Comparison of ENCODE assay signal across 8 cellular contexts in genomic region chr16:24036614-24037013, GRCh38.
DNase-seq lines count a peak whose midpoint lies in the region; ATAC-seq, FAIRE-seq and TF ChIP-seq lines count a peak whose summit lies in the region.

No MANE protein-coding gene starts in this region.

- peaks cover 8% of the 10 kb centered on the region for H3K4me1 ChIP-seq in GM12878 (ENCODE audit: control insufficient read depth, insufficient read depth, low read length)

- 28% methylated on average over 8 of the region's 8 CpGs for WGBS in GM12878 (ENCODE audit: insufficient coverage, insufficient replicate concordance, low lambda C conversion rate, missing lambda C conversion rate)

- intact Hi-C loops in GM12878 (cut with micrococcal nuclease; ENCODE audit: unreplicated experiment) = loop anchor here (1.0 kb wide), 4 partner anchors 194 to 301 kb away; no protein-coding TSS in a partner anchor

- POLR2A ChIA-PET in GM12878 (lab: Charles Lee) = interaction anchor here (0.5 to 1.0 kb wide), 2 partner anchors 26 to 195 kb away, joined by 4 to 5 read pairs; no protein-coding TSS in a partner anchor

- FAIRE-seq in GM12878 (lab: Jason Lieb, UNC) = peak; percentile 95

- TF ChIP-seq EP300 in GM12878 (IDR thresholded peaks at IDR 0.05; ENCODE audit: borderline replicate concordance in 1 of 2, control insufficient read depth in 1 of 2, low read depth in 2 of 2, low read length in 2 of 2) = no peak

- H3K36me3 ChIP-seq in SK-N-MC (ENCODE audit: insufficient read depth, low read length) (peaks cover 59% of the 10 kb centered on the region), GM12878 (ENCODE audit: control insufficient read depth in 2 of 2, insufficient read depth in 2 of 2, low read length in 1 of 2) (peaks cover 34 to 36% of the 10 kb centered on the region in 2 experiments)

- TF ChIP-seq CTCF in GM12878 (IDR thresholded peaks at IDR 0.05 in 2 of 3, conservative IDR thresholded peaks at IDR 0.05 in 1 of 3; ENCODE audit: control insufficient read depth in 2 of 3, extremely low read depth in 1 of 3, insufficient read depth in 1 of 3, low read depth in 3 of 3, low read length in 3 of 3) = peak; percentile 68 to 81 (median 72); a peak in 5 of 6 replicates

- no peak for TF ChIP-seq POLR2A in GM12878 (IDR thresholded peaks at IDR 0.05; ENCODE audit: low read depth, low read length)

- H3K79me2 ChIP-seq in GM12878 (ENCODE audit: control insufficient read depth, insufficient read depth, low read length) = no peaks in the 10 kb centered on the region; the same call in 1 of the 2 replicates

- DNase-seq in DMS79 (lab: John Stamatoyannopoulos, UW) = peak; percentile 20
- DNase-seq in HT1080 (ENCODE audit: low read depth) = peak; percentile 37
- peak; percentile 92 for DNase-seq in SK-N-MC (ENCODE audit: low read depth, low spot score)
- no peak for DNase-seq in GM12878 (ENCODE audit: low read depth, low spot score)
- peak; percentile 78 for DNase-seq in iPS-NIHi11 (ENCODE audit: low spot score)
- peak; percentile 45 for DNase-seq in stimulated activated CD4-positive, alpha-beta T cell treated with anti-CD3 and anti-CD28 coated beads, Interleukin-15, amount 100 ng/mL, for 24 hours

- RAD21 ChIA-PET in GM12878 (lab: Charles Lee; ENCODE audit: unreplicated experiment) = interaction anchor here (0.6 to 2.9 kb wide), 8 partner anchors 21 to 468 kb away, joined by 3 to 30 read pairs (median 6); no protein-coding TSS in a partner anchor

- peak; percentile 88 for TF ChIP-seq RAD21 in GM12878 (IDR thresholded peaks at IDR 0.05; ENCODE audit: insufficient read depth, low read depth, low read length)

- CTCF ChIA-PET in GM12878 (lab: Yijun Ruan, JAX) = interaction anchor here (0.8 to 5.4 kb wide), 17 partner anchors 11 to 468 kb away, joined by 3 to 125 read pairs (median 4); partner anchors contain the start of gene PLK1

- H3K4me3 ChIP-seq in SK-N-MC (peak overlapping the region; percentile 63), GM12878 (no peak overlapping the region)

- peak; percentile 69 for ATAC-seq in GM12878
- no peak for ATAC-seq in HG03442 (IDR thresholded peaks at IDR 0.05; ENCODE audit: unreplicated experiment)
- no peak for ATAC-seq in HG03175 (IDR thresholded peaks at IDR 0.05; ENCODE audit: unreplicated experiment)

- no peak overlapping the region for H2AFZ ChIP-seq in GM12878 (ENCODE audit: control insufficient read depth, low read depth, low read length)

- H3K4me2 ChIP-seq in GM12878 (ENCODE audit: control insufficient read depth, insufficient read depth) = no peak overlapping the region

- H3K27me3 ChIP-seq in GM12878 (replicated peaks in 1 of 2; ENCODE audit: control insufficient read depth in 2 of 2, insufficient read depth in 2 of 2, low read length in 1 of 2) = no peaks in the 10 kb centered on the region

- no TSS peak for BruUV-seq in GM12878 (replicated peaks; lab: Mats Ljungman, UMichigan)

- in situ Hi-C loops in GM12878 (cut with MboI) = no loop called here

- H3K9ac ChIP-seq in SK-N-MC (ENCODE audit: insufficient read length) (peak overlapping the region; percentile 71), GM12878 (ENCODE audit: control insufficient read depth, insufficient read depth, low read length) (no peak overlapping the region)

- SMC1A ChIA-PET in GM12878 (lab: Charles Lee; ENCODE audit: uncharacterized antibody, unreplicated experiment) = interaction anchor here (0.6 to 5.5 kb wide), 16 partner anchors 9 to 240 kb away, joined by 3 to 70 read pairs (median 3); no protein-coding TSS in a partner anchor

- H3K27ac ChIP-seq in SK-N-MC = peak overlapping the region; percentile 98
- H3K27ac ChIP-seq in GM12878 (ENCODE audit: control insufficient read depth, insufficient read depth) = no peak overlapping the region

- H4K20me1 ChIP-seq in GM12878 (ENCODE audit: control insufficient read depth, insufficient read depth) = no peaks in the 10 kb centered on the region

- H3K9me3 ChIP-seq in SK-N-MC (ENCODE audit: low read depth, low read length) (no peaks in the 10 kb centered on the region), GM12878 (replicated peaks; ENCODE audit: control insufficient read depth, insufficient read depth, low read length) (no peaks in the 10 kb centered on the region; the same call in 2 of the 3 replicates)

TF ChIP-seq in GM12878, 131 proteins besides CTCF, POLR2A, EP300 and RAD21 (continues in another document):
- TF ChIP-seq SUZ12 (IDR thresholded peaks at IDR 0.05; ENCODE audit: unreplicated experiment) (no peak), RB1 (IDR thresholded peaks at IDR 0.05; ENCODE audit: borderline replicate concordance) (no peak), ZNF384 (IDR thresholded peaks at IDR 0.05; ENCODE audit: borderline replicate concordance, low read depth, low read length) (no peak), IRF4 (IDR thresholded peaks at IDR 0.05; ENCODE audit: low read depth, low read length) (0 out of 2 replicates have a peak, but pooled peaks have one; percentile 20), NFXL1 (IDR thresholded peaks at IDR 0.05; ENCODE audit: borderline replicate concordance) (no peak), CHD4 (IDR thresholded peaks at IDR 0.05) (no peak), IKZF1 (conservative IDR thresholded peaks at IDR 0.05) (peak; percentile 26; the same call in 1 of the 2 replicates), ZSCAN29 (IDR thresholded peaks at IDR 0.05) (no peak), ZBTB40 (IDR thresholded peaks at IDR 0.05; ENCODE audit: borderline replicate concordance) (no peak), NKRF (conservative IDR thresholded peaks at IDR 0.05) (no peak), USF1 (IDR thresholded peaks at IDR 0.05; ENCODE audit: borderline replicate concordance, extremely low read length, insufficient read depth, low read depth, low read length) (no peak), STAT3 (IDR thresholded peaks at IDR 0.05; ENCODE audit: low read depth, low read length) (no peak)
